Comparison of ENCODE assay signal across 8 cellular contexts in the genomic region with DNA sequence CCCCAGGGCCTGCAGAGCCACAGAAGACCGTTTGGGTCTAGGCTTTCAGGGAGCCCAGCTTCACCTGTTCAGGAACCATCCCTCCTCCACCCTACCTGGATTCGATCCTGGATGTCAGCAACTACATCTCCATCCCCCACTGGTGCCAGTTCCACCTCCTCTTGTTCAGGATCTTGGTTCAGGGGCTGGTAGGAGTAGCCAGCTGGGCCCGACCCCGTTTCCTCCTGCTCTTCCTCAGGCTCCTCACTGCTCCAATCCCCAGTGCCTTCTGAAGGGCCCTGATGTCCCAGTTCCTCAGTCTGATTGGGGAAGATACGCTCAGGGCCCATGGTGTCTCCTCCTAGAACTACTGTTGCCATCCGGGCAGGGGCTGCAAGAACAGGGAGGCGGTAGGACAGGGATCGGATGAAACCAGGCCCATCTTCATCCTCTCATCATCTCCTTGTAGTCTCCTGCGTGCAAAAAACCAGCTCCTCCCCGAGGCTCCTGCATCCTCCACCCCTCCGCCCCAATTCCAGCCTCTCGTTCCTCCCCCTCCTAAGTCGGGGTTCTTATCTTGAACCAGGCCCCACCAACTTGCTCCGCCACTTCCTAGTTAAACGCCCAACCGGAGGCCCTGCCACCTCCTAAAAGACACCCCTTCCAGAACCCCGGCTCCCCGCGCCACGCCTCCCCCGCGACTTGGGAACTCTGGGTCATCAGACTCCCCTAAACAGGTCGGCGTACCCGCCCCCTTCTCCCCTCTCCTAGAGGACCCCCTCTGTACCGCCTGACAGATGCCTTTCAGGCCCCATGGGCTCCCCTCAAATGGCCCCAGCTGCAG. TPM values are rescaled to one million over a fixed set of nuclear protein-coding genes. Genes with fewer than 3 reads are reported as not detected.
A peak's percentile ranks its signal among the peaks of the same experiment; 100 is the strongest.
DNase-seq lines count a peak whose midpoint lies in the region; ATAC-seq and TF ChIP-seq lines count a peak whose summit lies in the region.

No MANE protein-coding gene starts in this region.

- H3K14ac ChIP-seq in neuronal stem cell (ENCODE audit: low read length): no peak overlapping the region

- peak overlapping the region; percentile 22 for H3K23ac ChIP-seq in neuronal stem cell (ENCODE audit: low read depth, low read length, poor library complexity)

- TF ChIP-seq EP300 in SK-N-SH (IDR thresholded peaks at IDR 0.05; ENCODE audit: borderline replicate concordance in 1 of 2, low read depth in 1 of 2, low read length in 1 of 2) (no peak), esophagus muscularis mucosa (IDR thresholded peaks at IDR 0.05) (no peak)

- H3K4me3 ChIP-seq in SK-N-SH (ENCODE audit: low read depth in 2 of 2, low read length in 1 of 2): peak overlapping the region; percentile 47 to 85
- peak overlapping the region; percentile 77 to 84 (median 81) for H3K4me3 ChIP-seq in esophagus muscularis mucosa
- H3K4me3 ChIP-seq in neuronal stem cell (ENCODE audit: low read length in 2 of 2): peak overlapping the region; percentile 86 to 97

- peaks cover 28 to 50% of the 10 kb centered on the region in 2 experiments for H3K36me3 ChIP-seq in SK-N-SH (replicated peaks in 1 of 2; ENCODE audit: control insufficient read depth in 1 of 2, insufficient read depth in 2 of 2, low read length in 1 of 2)
- peaks cover 24 to 57% (median 53%) of the 10 kb centered on the region in 4 donors for H3K36me3 ChIP-seq in esophagus muscularis mucosa
- peaks cover 49 to 72% of the 10 kb centered on the region in 2 donors for H3K36me3 ChIP-seq in neuronal stem cell (replicated peaks in 1 of 2; ENCODE audit: control insufficient read depth in 2 of 2, insufficient read depth in 2 of 2, low read length in 2 of 2)

- H4K91ac ChIP-seq in neuronal stem cell (ENCODE audit: low read depth, low read length, poor library complexity): no peak overlapping the region

- H3K4ac ChIP-seq in neuronal stem cell (ENCODE audit: low read length): no peak overlapping the region

- peaks cover 21% of the 10 kb centered on the region for H3K79me1 ChIP-seq in neuronal stem cell (ENCODE audit: low read depth, low read length)

- no peak overlapping the region for H2BK12ac ChIP-seq in neuronal stem cell (ENCODE audit: low read length)

- H4K20me1 ChIP-seq in SK-N-SH (ENCODE audit: insufficient read depth): peaks cover 12% of the 10 kb centered on the region; the same call in 1 of the 2 replicates

- no peak for TF ChIP-seq POLR2A in esophagus muscularis mucosa (IDR thresholded peaks at IDR 0.05; ENCODE audit: low read depth)

- ATAC-seq in HG02973 (IDR thresholded peaks at IDR 0.05; ENCODE audit: unreplicated experiment): peak; percentile 1

- H3K9me3 ChIP-seq in SK-N-SH (no peaks in the 10 kb centered on the region), esophagus muscularis mucosa (no peaks in the 10 kb centered on the region), neuronal stem cell (replicated peaks in 1 of 2; ENCODE audit: control insufficient read depth in 2 of 2, insufficient read depth in 1 of 2, low read depth in 1 of 2, low read length in 2 of 2) (no peaks in the 10 kb centered on the region)

- no peak overlapping the region for H2AK5ac ChIP-seq in neuronal stem cell (ENCODE audit: low read depth, low read length)

- H4K8ac ChIP-seq in neuronal stem cell (ENCODE audit: low read depth, low read length): no peak overlapping the region

- H3K27ac ChIP-seq in SK-N-SH (ENCODE audit: low read depth in 2 of 2, low read length in 1 of 2) (peak overlapping the region; percentile 47 to 75; a peak in 3 of 4 replicates), esophagus muscularis mucosa (replicated peaks in 1 of 4) (peak overlapping the region; percentile 85 to 87 (median 86)), neuronal stem cell (replicated peaks; ENCODE audit: low read length) (no peak overlapping the region)

- DNase-seq in NCI-H510A (lab: John Stamatoyannopoulos, UW) (peak; percentile 20), NCI-H510A treated with DMSO at 0.1 percent for 48 hours (lab: John Stamatoyannopoulos, UW) (no peak), SK-N-SH (no peak), esophagus muscularis mucosa (ENCODE audit: extremely low spot score) (peak; percentile 93), neuronal stem cell (ENCODE audit: low spot score) (no peak), hippocampal formation (lab: John Stamatoyannopoulos, UW) (no peak)
- no peak for DNase-seq in central memory CD4-positive, alpha-beta T cell

- H3K27me3 ChIP-seq in SK-N-SH (ENCODE audit: insufficient read depth) (no peaks in the 10 kb centered on the region), esophagus muscularis mucosa (no peaks in the 10 kb centered on the region), neuronal stem cell (ENCODE audit: control insufficient read depth in 3 of 3, insufficient read depth in 3 of 3, low read depth in 1 of 3, low read length in 3 of 3) (no peaks in the 10 kb centered on the region)

- intact Hi-C loops in esophagus muscularis mucosa (cut with DNase I): loop anchor here (5.0 to 10.0 kb wide), 2 partner anchors 108 to 129 kb away; no protein-coding TSS in a partner anchor

- H3K4me1 ChIP-seq in SK-N-SH (ENCODE audit: control insufficient read depth in 1 of 2, insufficient read depth in 2 of 2, low read depth in 1 of 2, low read length in 1 of 2) (peaks cover 3 to 36% of the 10 kb centered on the region in 2 experiments; a peak in 3 of 4 replicates), esophagus muscularis mucosa (peaks cover 46 to 58% (median 51%) of the 10 kb centered on the region in 4 donors), neuronal stem cell (ENCODE audit: control insufficient read depth in 2 of 2, insufficient read depth in 1 of 2, low read depth in 1 of 2, low read length in 2 of 2) (peaks cover 3 to 12% of the 10 kb centered on the region in 2 donors)

- H2AFZ ChIP-seq in SK-N-SH (ENCODE audit: low read depth) (peak overlapping the region; percentile 81), neuronal stem cell (ENCODE audit: low read length) (peak overlapping the region; percentile 86)

- no peak overlapping the region for H2BK120ac ChIP-seq in neuronal stem cell (ENCODE audit: low read depth, low read length)

- H3K79me2 ChIP-seq in SK-N-SH (ENCODE audit: insufficient read depth): peaks cover 69% of the 10 kb centered on the region

- no peak overlapping the region for H2BK15ac ChIP-seq in neuronal stem cell (ENCODE audit: low read length)

- H3K4me2 ChIP-seq in SK-N-SH: peak overlapping the region; percentile 92
- peak overlapping the region; percentile 94 for H3K4me2 ChIP-seq in neuronal stem cell (ENCODE audit: insufficient read depth, low read length, poor library complexity, severe bottlenecking)

- TF ChIP-seq CTCF in SK-N-SH (IDR thresholded peaks at IDR 0.05) (no peak), esophagus muscularis mucosa (IDR thresholded peaks at IDR 0.05) (no peak)

- peak overlapping the region; percentile 81 for H3K18ac ChIP-seq in neuronal stem cell (ENCODE audit: low read length)

- no peaks in the 10 kb centered on the region for H3K9me2 ChIP-seq in SK-N-SH

- peak overlapping the region; percentile 8 for H2BK5ac ChIP-seq in neuronal stem cell (ENCODE audit: low read length)

- no peak for TF ChIP-seq RAD21 in SK-N-SH (IDR thresholded peaks at IDR 0.05; ENCODE audit: low read length)

- peaks cover 13% of the 10 kb centered on the region for H3F3A ChIP-seq in SK-N-SH (replicated peaks; ENCODE audit: insufficient read depth)

- POLR2A ChIA-PET in SK-N-SH (lab: Yijun Ruan, JAX): interaction anchor here (1.0 to 2.3 kb wide), 11 partner anchors 13 to 157 kb away, joined by 3 to 12 read pairs (median 6); partner anchors contain the start of genes CNPY3, CUL7, KLC4 and MRPL2

- peak overlapping the region; percentile 80 for H3K9ac ChIP-seq in SK-N-SH
- H3K9ac ChIP-seq in neuronal stem cell (ENCODE audit: low read depth, low read length, poor library complexity): peak overlapping the region; percentile 71

- CTCF ChIA-PET in SK-N-SH (lab: Yijun Ruan, JAX): interaction anchor here (0.9 to 3.6 kb wide), 6 partner anchors 8 to 130 kb away, joined by 3 to 12 read pairs (median 3); no protein-coding TSS in a partner anchor

- WGBS in SK-N-SH (ENCODE audit: low lambda C conversion rate): 1% methylated on average over 24 of the region's 26 CpGs
- WGBS in esophagus muscularis mucosa: 4% methylated on average over 23 of the region's 26 CpGs
- WGBS in neuronal stem cell (ENCODE audit: extremely low coverage in 2 of 2, insufficient read length in 2 of 2, insufficient replicate concordance in 1 of 2), 2 donors: no CpG with 5 or more reads among the region's 26 CpGs

TF ChIP-seq in SK-N-SH, 30 proteins besides CTCF, POLR2A, EP300 and RAD21 (continues in another document):
- no peak for TF ChIP-seq FOSL2 (IDR thresholded peaks at IDR 0.05; ENCODE audit: borderline replicate concordance, low read depth)
- TF ChIP-seq RXRA (IDR thresholded peaks at IDR 0.05; ENCODE audit: borderline replicate concordance, low read depth): no peak

RNA-seq across cellular contexts. Expression of gene MEA1, which starts 0.5 kb away (rescaled TPM):
- 160 and 171 TPM in 2 replicates for polyA plus RNA-seq in SK-N-SH (2012; rRNA removed)
- 166 and 180 TPM in 2 replicates for polyA plus RNA-seq in SK-N-SH (2012; cell fraction: cytosol; rRNA removed)
- polyA plus RNA-seq in SK-N-SH (2012; cell fraction: nucleus; rRNA removed): 43.4 and 49.5 TPM in 2 replicates
- total RNA-seq in esophagus muscularis mucosa: 10 to 100 TPM; 51.5 to 71.2 (median 62.8) TPM
- 71.2 TPM for polyA plus RNA-seq in neuronal stem cell (2013, experiment 1 of 2)
- 69.3 TPM for polyA plus RNA-seq in neuronal stem cell (2013, experiment 2 of 2)

RNA-seq across cellular contexts. Expression of gene KLHDC3, which starts 0.8 kb away (rescaled TPM):
- polyA plus RNA-seq in SK-N-SH (2012; rRNA removed): 59.1 and 74.1 TPM in 2 replicates
- 40.6 and 64.1 TPM in 2 replicates for polyA plus RNA-seq in SK-N-SH (2012; cell fraction: cytosol; rRNA removed)
- 71.5 and 81.1 TPM in 2 replicates for polyA plus RNA-seq in SK-N-SH (2012; cell fraction: nucleus; rRNA removed)
- 100 to 1,000 TPM in 2 of 4 donors, 10 to 100 TPM in 2; 88.0 to 175 (median 98.1) TPM for total RNA-seq in esophagus muscularis mucosa
- 95.2 TPM for polyA plus RNA-seq in neuronal stem cell (2013, experiment 1 of 2)
- polyA plus RNA-seq in neuronal stem cell (2013, experiment 2 of 2): 93.6 TPM

RNA-seq across cellular contexts. Expression of gene RRP36, which starts 8.2 kb away (rescaled TPM):
- 60.5 and 64.8 TPM in 2 replicates for polyA plus RNA-seq in SK-N-SH (2012; rRNA removed)
- polyA plus RNA-seq in SK-N-SH (2012; cell fraction: cytosol; rRNA removed): 73.5 and 75.8 TPM in 2 replicates
- 41.4 and 43.8 TPM in 2 replicates for polyA plus RNA-seq in SK-N-SH (2012; cell fraction: nucleus; rRNA removed)
- total RNA-seq in esophagus muscularis mucosa: 10 to 100 TPM; 43.2 to 65.2 (median 51.4) TPM
- 51.0 TPM for polyA plus RNA-seq in neuronal stem cell (2013, experiment 1 of 2)
- polyA plus RNA-seq in neuronal stem cell (2013, experiment 2 of 2): 50.1 TPM

RNA-seq across cellular contexts. Expression of gene PPP2R5D, which starts 28.9 kb away (rescaled TPM):
- 37.6 and 38.6 TPM in 2 replicates for polyA plus RNA-seq in SK-N-SH (2012; rRNA removed)
- 31.0 and 31.8 TPM in 2 replicates for polyA plus RNA-seq in SK-N-SH (2012; cell fraction: cytosol; rRNA removed)
- 58.5 and 70.9 TPM in 2 replicates for polyA plus RNA-seq in SK-N-SH (2012; cell fraction: nucleus; rRNA removed)
- total RNA-seq in esophagus muscularis mucosa: 10 to 100 TPM; 35.3 to 48.2 (median 42.4) TPM
- 58.1 TPM for polyA plus RNA-seq in neuronal stem cell (2013, experiment 1 of 2)
- 56.9 TPM for polyA plus RNA-seq in neuronal stem cell (2013, experiment 2 of 2)

RNA-seq across cellular contexts. Expression of gene PEX6, which starts 34.2 kb away (rescaled TPM):
- polyA plus RNA-seq in SK-N-SH (2012; rRNA removed): 12.5 and 15.3 TPM in 2 replicates
- polyA plus RNA-seq in SK-N-SH (2012; cell fraction: cytosol; rRNA removed): 5.2 and 8.4 TPM in 2 replicates
- polyA plus RNA-seq in SK-N-SH (2012; cell fraction: nucleus; rRNA removed): 57.9 and 73.6 TPM in 2 replicates
- 10 to 100 TPM; 13.4 to 31.3 (median 21.8) TPM for total RNA-seq in esophagus muscularis mucosa
- polyA plus RNA-seq in neuronal stem cell (2013, experiment 1 of 2): 7.3 TPM
- polyA plus RNA-seq in neuronal stem cell (2013, experiment 2 of 2): 7.4 TPM

Comparison
In these comparisons a context has a peak if more than half of its experiments do, and no peak if none do; other contexts are left out.
1. DNase-seq: peak in NCI-H510A (single experiment) and esophagus muscularis mucosa (single experiment); none in NCI-H510A treated with DMSO at 0.1 percent for 48 hours (single experiment), SK-N-SH (single experiment), neuronal stem cell (single experiment), hippocampal formation (0 of 2) and central memory CD4-positive, alpha-beta T cell (single experiment).
2. Peak in every context shown above with its lines, with median percentiles within 50 percentile points of each other: H3K4me3 ChIP-seq.